Comparison of ENCODE assay signal across 39 cellular contexts in genomic region chr1:227955808-227956207, GRCh38. TPM values are rescaled to one million over a fixed set of nuclear protein-coding genes. Genes with fewer than 3 reads are reported as not detected.
"Had no signal": no experiment of that assay in that cellular context is flagged by ENCODE, and none has a peak within 500 bp of the region (broad histone marks: within the 10 kb centered on the region; RNA-seq: fewer than 3 reads in every experiment).

No MANE protein-coding gene starts in this region.

- H3K36me3 ChIP-seq: MG63 had no signal

- H3K27ac ChIP-seq: KMS-11 had no signal

- DNase-seq: Karpas-422, Kasumi-1, MG63, MM.1S, MV-4-11, NCI-H1048, NCI-H1092, NCI-H1092 treated with DMSO at 0.1 percent for 48 hours, NCI-H1105, NCI-H1105 treated with DMSO at 0.1 percent for 48 hours, NCI-H1417, NCI-H1417 treated with DMSO at 0.1 percent for 48 hours, NCI-H1436, NCI-H1436 treated with DMSO at 0.1 percent for 48 hours, NCI-H146, NCI-H1694, NCI-H1694 treated with DMSO at 0.1 percent for 48 hours, NCI-H187, NCI-H187 treated with DMSO at 0.1 percent for 48 hours, NCI-H1930, NCI-H2029, NCI-H2029 treated with DMSO at 0.1 percent for 48 hours, NCI-H2081, NCI-H2081 treated with DMSO at 0.1 percent for 48 hours, NCI-H2107, NCI-H2171, NCI-H2171 treated with DMSO at 0.1 percent for 48 hours, NCI-H2227 treated with DMSO at 0.1 percent for 48 hours, NCI-H226, NCI-H345, NCI-H446, NCI-H446 treated with DMSO at 0.1 percent for 48 hours, NCI-H510A, NCI-H510A treated with DMSO at 0.1 percent for 48 hours had no signal

- H3K27me3 ChIP-seq: MG63 had no signal

- H3K4me3 ChIP-seq: MG63 had no signal

RNA-seq across cellular contexts. Expression of gene WNT3A, which starts 51.0 kb away (rescaled TPM):
- total RNA-seq: LHCN-M2, M059J, MCF 10A, NCI-H460 had no signal
